8 cellular contexts compared by ENCODE assay signal in genomic region chr2:205683179-205683978, GRCh38. TPM values are rescaled to one million over a fixed set of nuclear protein-coding genes. Genes with fewer than 3 reads are reported as not detected.
DNase-seq lines count a peak whose midpoint lies in the region; ATAC-seq and TF ChIP-seq lines count a peak whose summit lies in the region.

No MANE protein-coding gene starts in this region.

- H3K4me3 ChIP-seq in CD8-positive, alpha-beta memory T cell (ENCODE audit: low read length): no peak overlapping the region
- H3K4me3 ChIP-seq in OCI-LY3 (ENCODE audit: low read length) (peak overlapping the region; percentile 85), endodermal cell (ENCODE audit: low read length) (peak overlapping the region; percentile 86), neural progenitor cell (peak overlapping the region; percentile 65)

- peaks cover 39 to 82% of the 10 kb centered on the region in 2 donors for H3K27me3 Mint-ChIP-seq in CD8-positive, alpha-beta memory T cell
- H3K27me3 Mint-ChIP-seq in endodermal cell (ENCODE audit: insufficient read depth): peaks cover 31% of the 10 kb centered on the region
- H3K27me3 Mint-ChIP-seq in neural progenitor cell (ENCODE audit: insufficient read depth, low read depth): peaks cover 59% of the 10 kb centered on the region
- peaks cover 72 to 92% of the 10 kb centered on the region in 2 donors for H3K27me3 Mint-ChIP-seq in effector memory CD8-positive, alpha-beta T cell

- POLR2A ChIA-PET in CD8-positive, alpha-beta memory T cell (lab: Charles Lee): no interaction called here

- H3F3A ChIP-seq in neural progenitor cell (ENCODE audit: low read depth): peaks cover 33% of the 10 kb centered on the region

- no peaks in the 10 kb centered on the region for H3K36me3 ChIP-seq in CD8-positive, alpha-beta memory T cell (ENCODE audit: insufficient read depth, low read length)
- H3K36me3 ChIP-seq in OCI-LY3 (replicated peaks; ENCODE audit: low read depth, low read length) (no peaks in the 10 kb centered on the region), endodermal cell (ENCODE audit: control insufficient read depth, insufficient read depth, low read length) (no peaks in the 10 kb centered on the region), neural progenitor cell (no peaks in the 10 kb centered on the region)

- peak overlapping the region; percentile 95 for H3K4me2 ChIP-seq in OCI-LY3 (ENCODE audit: low read length)
- peak overlapping the region; percentile 94 for H3K4me2 ChIP-seq in neural progenitor cell

- TF ChIP-seq CTCF in OCI-LY3 (IDR thresholded peaks at IDR 0.05; ENCODE audit: low read depth, low read length) (no peak), endodermal cell (conservative IDR thresholded peaks at IDR 0.05) (no peak), neural progenitor cell (IDR thresholded peaks at IDR 0.05) (no peak)

- H2AFZ ChIP-seq in OCI-LY3 (ENCODE audit: low read depth, low read length) (peak overlapping the region; percentile 49; the same call in 1 of the 2 replicates), neural progenitor cell (replicated peaks) (no peak overlapping the region)

- peaks cover 30% of the 10 kb centered on the region for H3K27me3 ChIP-seq in CD8-positive, alpha-beta memory T cell (ENCODE audit: insufficient read depth, low read length, poor library complexity, severe bottlenecking)
- H3K27me3 ChIP-seq in OCI-LY3 (ENCODE audit: low read depth, low read length) (peaks cover 40% of the 10 kb centered on the region), endodermal cell (ENCODE audit: control insufficient read depth, insufficient read depth, low read length, poor library complexity, severe bottlenecking) (peaks cover 16% of the 10 kb centered on the region), neural progenitor cell (peaks cover 59% of the 10 kb centered on the region)

- H3K27ac Mint-ChIP-seq in CD8-positive, alpha-beta memory T cell: no peak overlapping the region
- peak overlapping the region; percentile 78 for H3K27ac Mint-ChIP-seq in endodermal cell
- H3K27ac Mint-ChIP-seq in neural progenitor cell: no peak overlapping the region
- H3K27ac Mint-ChIP-seq in effector memory CD8-positive, alpha-beta T cell: no peak overlapping the region

- H3K9ac ChIP-seq in OCI-LY3 (ENCODE audit: low read length) (no peak overlapping the region; the same call in 1 of the 2 replicates), endodermal cell (ENCODE audit: extremely low read depth, low read length, poor library complexity, severe bottlenecking) (peak overlapping the region; percentile 58), neural progenitor cell (no peak overlapping the region)

- H3K4me1 ChIP-seq in CD8-positive, alpha-beta memory T cell (ENCODE audit: insufficient read depth, low read length): no peaks in the 10 kb centered on the region
- H3K4me1 ChIP-seq in OCI-LY3 (ENCODE audit: low read length) (peaks cover 19% of the 10 kb centered on the region), endodermal cell (ENCODE audit: control insufficient read depth, insufficient read depth, low read length) (peaks cover 31% of the 10 kb centered on the region), neural progenitor cell (peaks cover 51% of the 10 kb centered on the region)

- no peak overlapping the region for H3K27ac ChIP-seq in CD8-positive, alpha-beta memory T cell (ENCODE audit: low read depth, low read length)
- H3K27ac ChIP-seq in OCI-LY3 (ENCODE audit: low read length) (no peak overlapping the region), endodermal cell (ENCODE audit: low read depth, low read length) (no peak overlapping the region), neural progenitor cell (no peak overlapping the region)

- no peaks in the 10 kb centered on the region for H3K36me3 Mint-ChIP-seq in CD8-positive, alpha-beta memory T cell
- H3K36me3 Mint-ChIP-seq in endodermal cell (ENCODE audit: low read depth) (no peaks in the 10 kb centered on the region), neural progenitor cell (peaks cover 2% of the 10 kb centered on the region)
- H3K36me3 Mint-ChIP-seq in effector memory CD8-positive, alpha-beta T cell (ENCODE audit: insufficient read depth): no peaks in the 10 kb centered on the region

- H4K20me1 ChIP-seq in OCI-LY3 (ENCODE audit: insufficient read depth, low read length) (no peaks in the 10 kb centered on the region), neural progenitor cell (ENCODE audit: low read depth) (peaks cover 8% of the 10 kb centered on the region)

- H3K9me3 Mint-ChIP-seq in CD8-positive, alpha-beta memory T cell: no peaks in the 10 kb centered on the region
- H3K9me3 Mint-ChIP-seq in endodermal cell (no peaks in the 10 kb centered on the region), neural progenitor cell (no peaks in the 10 kb centered on the region)
- no peaks in the 10 kb centered on the region for H3K9me3 Mint-ChIP-seq in effector memory CD8-positive, alpha-beta T cell

- H3K4me3 Mint-ChIP-seq in CD8-positive, alpha-beta memory T cell: peak overlapping the region in 4 of 7 donors; percentile 28 to 59 (median 36)
- H3K4me3 Mint-ChIP-seq in endodermal cell (peak overlapping the region; percentile 73), neural progenitor cell (peak overlapping the region; percentile 89)
- peak overlapping the region in 1 of 2 donors; percentile 35 for H3K4me3 Mint-ChIP-seq in effector memory CD8-positive, alpha-beta T cell

- H3K79me2 ChIP-seq in OCI-LY3 (ENCODE audit: low read length) (no peaks in the 10 kb centered on the region), neural progenitor cell (ENCODE audit: low read depth) (peaks cover 50% of the 10 kb centered on the region)

- no peaks in the 10 kb centered on the region for H3K9me3 ChIP-seq in CD8-positive, alpha-beta memory T cell (ENCODE audit: low read length)
- H3K9me3 ChIP-seq in OCI-LY3 (ENCODE audit: insufficient read depth, low read length): no peaks in the 10 kb centered on the region
- no peaks in the 10 kb centered on the region for H3K9me3 ChIP-seq in endodermal cell (ENCODE audit: control insufficient read depth, low read length)
- H3K9me3 ChIP-seq in neural progenitor cell (ENCODE audit: low read depth): no peaks in the 10 kb centered on the region

- H3K4me1 Mint-ChIP-seq in CD8-positive, alpha-beta memory T cell: peaks cover 8 to 25% (median 18%) of the 10 kb centered on the region in 3 donors
- H3K4me1 Mint-ChIP-seq in endodermal cell: peaks cover 54% of the 10 kb centered on the region
- H3K4me1 Mint-ChIP-seq in neural progenitor cell: peaks cover 64% of the 10 kb centered on the region
- peaks cover 0 to 2% of the 10 kb centered on the region in 2 donors for H3K4me1 Mint-ChIP-seq in effector memory CD8-positive, alpha-beta T cell (ENCODE audit: low read depth in 2 of 2)

- WGBS in endodermal cell (ENCODE audit: insufficient coverage in 1 of 2, insufficient read length in 1 of 2), 2 experiments: 4 to 20% methylated on average over 2 to 8 of the region's 9 CpGs

- DNase-seq in CD8-positive, alpha-beta memory T cell: no peak
- DNase-seq in endodermal cell: peak; percentile 58
- DNase-seq in neural progenitor cell (ENCODE audit: low spot score): no peak
- DNase-seq in germinal center (ENCODE audit: low spot score): no peak
- DNase-seq in effector memory CD8-positive, alpha-beta T cell: no peak

- CTCF ChIA-PET in CD8-positive, alpha-beta memory T cell (lab: Charles Lee): no interaction called here

- ATAC-seq in HG03139 (IDR thresholded peaks at IDR 0.05; ENCODE audit: unreplicated experiment) (no peak), HG03196 (IDR thresholded peaks at IDR 0.05; ENCODE audit: unreplicated experiment) (no peak)
- ATAC-seq in effector memory CD8-positive, alpha-beta T cell (replicated peaks): no peak

RNA-seq across cellular contexts. Expression of gene NRP2, which starts 1.1 kb away (rescaled TPM):
- total RNA-seq in CD8-positive, alpha-beta memory T cell: under 1 TPM; 0.91 to 0.94 TPM
- polyA plus RNA-seq in CD8-positive, alpha-beta memory T cell: not detected
- total RNA-seq in endodermal cell (10 to 100 TPM; 69.7 to 92.4 TPM), neural progenitor cell (ENCODE audit: low replicate concordance) (27.8 and 32.0 TPM in 2 replicates)
- 79.4 TPM for polyA plus RNA-seq in endodermal cell (2013, experiment 1 of 2)
- polyA plus RNA-seq in endodermal cell (2013, experiment 2 of 2): 80.4 TPM

Comparison
In these comparisons a context has a peak if more than half of its experiments do, and no peak if none do; other contexts are left out.
1. RNA of gene NRP2, which starts 1.1 kb away (total RNA-seq): 69.7 to 92.4 TPM in endodermal cell and 27.8 to 32.0 TPM in neural progenitor cell; 0.91 to 0.94 TPM in CD8-positive, alpha-beta memory T cell; every median in the first group is over 10 times any median in the second.